Comparison of ENCODE assay signal across 3 cellular contexts in genomic region chr10:71431945-71432905, GRCh38.
TF ChIP-seq lines count a peak whose summit lies in the region.

No MANE protein-coding gene starts in this region.

TF ChIP-seq in SK-N-SH, 30 proteins besides CTCF, POLR2A, EP300 and RAD21 (continued from another document):
- TF ChIP-seq REST (IDR thresholded peaks at IDR 0.05; ENCODE audit: low read depth, low read length) (no peak), USF2 (IDR thresholded peaks at IDR 0.05; ENCODE audit: borderline replicate concordance, low read depth, low read length) (no peak), GATA2 (CRISPR knock-in tag; IDR thresholded peaks at IDR 0.05) (no peak), POLR2AphosphoS5 (IDR thresholded peaks at IDR 0.05; ENCODE audit: low read depth, low read length) (no peak), FOXM1 (IDR thresholded peaks at IDR 0.05; ENCODE audit: low read depth) (no peak), ZBTB33 (IDR thresholded peaks at IDR 0.05; ENCODE audit: borderline replicate concordance, low read depth) (no peak), MXI1 (IDR thresholded peaks at IDR 0.05; ENCODE audit: low read depth, low read length) (no peak), JUND (IDR thresholded peaks at IDR 0.05) (no peak), TCF12 (IDR thresholded peaks at IDR 0.05) (no peak), ELF1 (IDR thresholded peaks at IDR 0.05) (no peak), RCOR1 (IDR thresholded peaks at IDR 0.05; ENCODE audit: low read length) (no peak), SMC3 (IDR thresholded peaks at IDR 0.05; ENCODE audit: low read depth, low read length) (no peak)

TF ChIP-seq in SK-N-SH treated with all-trans-retinoic acid at 6 μM for 48 hours, 23 proteins besides CTCF, POLR2A, EP300 and RAD21 (continued from another document):
- TF ChIP-seq RARB (CRISPR knock-in tag; IDR thresholded peaks at IDR 0.05) (no peak), ZFP30 (CRISPR knock-in tag; IDR thresholded peaks at IDR 0.05) (no peak)

TF ChIP-seq in WTC11, 78 proteins besides CTCF, POLR2A, EP300 and RAD21 (continued from another document):
- TF ChIP-seq ZNF532 (CRISPR knock-in tag; IDR thresholded peaks at IDR 0.05; ENCODE audit: borderline replicate concordance), result no peak
- TF ChIP-seq NR3C1 (CRISPR knock-in tag; conservative IDR thresholded peaks at IDR 0.05; ENCODE audit: low read depth), result no peak
